Comparison of ENCODE assay signal across 1 cellular context in the genomic region with DNA sequence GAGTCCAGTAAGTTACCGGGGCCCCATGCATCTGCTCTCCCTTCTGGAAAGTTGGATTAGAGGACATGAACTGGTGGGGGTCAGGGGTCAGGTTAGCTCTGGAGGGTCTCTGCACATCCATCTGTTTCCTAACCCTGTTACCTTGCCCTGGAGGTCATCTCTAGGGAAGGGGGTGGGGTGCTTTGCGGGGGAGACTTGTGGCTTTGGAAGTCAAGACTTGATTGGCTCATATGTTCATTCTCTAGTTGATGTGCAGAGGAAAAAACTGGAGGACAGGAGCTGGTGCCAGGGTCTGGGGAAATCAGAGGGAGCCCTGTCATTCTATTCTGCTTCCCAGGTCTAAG.
TF ChIP-seq lines count a peak whose summit lies in the region.

No MANE protein-coding gene starts in this region.

TF ChIP-seq in H1, 55 proteins besides CTCF, POLR2A, EP300 and RAD21:
- no peak for TF ChIP-seq FOSL1 (IDR thresholded peaks at IDR 0.05; ENCODE audit: insufficient read depth, low read depth, low read length)
- no peak for TF ChIP-seq TAF7 (optimal IDR thresholded peaks at IDR 0.05; ENCODE audit: borderline replicate concordance, low read depth, low read length)
- no peak for TF ChIP-seq CREB1 (IDR thresholded peaks at IDR 0.05)
- TF ChIP-seq NANOG (IDR thresholded peaks at IDR 0.05; ENCODE audit: insufficient read depth, low read depth, low read length, poor library complexity, severe bottlenecking), result no peak
- TF ChIP-seq, protein P1, sequence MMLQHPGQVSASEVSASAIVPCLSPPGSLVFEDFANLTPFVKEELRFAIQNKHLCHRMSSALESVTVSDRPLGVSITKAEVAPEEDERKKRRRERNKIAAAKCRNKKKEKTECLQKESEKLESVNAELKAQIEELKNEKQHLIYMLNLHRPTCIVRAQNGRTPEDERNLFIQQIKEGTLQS (IDR thresholded peaks at IDR 0.05; ENCODE audit: insufficient read depth, low read depth, low read length), result no peak
- TF ChIP-seq EZH2 (IDR thresholded peaks at IDR 0.05; ENCODE audit: low read depth, low read length, severe bottlenecking), result no peak
